ENCODE assay signal across 11 cellular contexts in genomic region chr1:40662864-40663263, GRCh38. TPM values are rescaled to one million over a fixed set of nuclear protein-coding genes. Genes with fewer than 3 reads are reported as not detected.
DNase-seq lines count a peak whose midpoint lies in the region; ATAC-seq and TF ChIP-seq lines count a peak whose summit lies in the region.
"Had no signal": no experiment of that assay in that cellular context is flagged by ENCODE, and none has a peak within 500 bp of the region (broad histone marks: within the 10 kb centered on the region; RNA-seq: fewer than 3 reads in every experiment).

No MANE protein-coding gene starts in this region.

- H4K91ac ChIP-seq in IMR-90 (ENCODE audit: insufficient read depth, low read depth, low read length) = no peak overlapping the region

- H4K8ac ChIP-seq in IMR-90 (ENCODE audit: low read depth in 2 of 2, low read length in 2 of 2) = no peak overlapping the region

- peaks cover 3% of the 10 kb centered on the region; the same call in 1 of the 2 replicates for H3K9me3 ChIP-seq in IMR-90 (ENCODE audit: control insufficient read depth, insufficient read depth, low read length)
- no peaks in the 10 kb centered on the region for H3K9me3 ChIP-seq in HAP-1

- H3K4me1 ChIP-seq in IMR-90 (ENCODE audit: control insufficient read depth, insufficient read depth, low read length) (no peaks in the 10 kb centered on the region; the same call in 1 of the 2 replicates), HAP-1 (peaks cover 3% of the 10 kb centered on the region; the same call in 1 of the 2 replicates)

- H4K5ac ChIP-seq in IMR-90 (ENCODE audit: low read depth, low read length) = no peak overlapping the region

- POLR2A ChIA-PET in IMR-90 (lab: Charles Lee; ENCODE audit: unreplicated experiment) = no interaction called here

- DNase-seq in EL (peak; percentile 47), IMR-90 (peak; percentile 5), NCI-H1436 (lab: John Stamatoyannopoulos, UW) (no peak), Right ventricle myocardium superior (no peak), HAP-1 (ENCODE audit: low spot score in 2 of 2) (no peak)
- peak; percentile 40 for DNase-seq in activated naive CD8-positive, alpha-beta T cell treated with anti-CD3 and anti-CD28 coated beads for 36 hours
- DNase-seq: HFFc6, NCI-H146 had no signal

- TF ChIP-seq POLR2A in IMR-90 (IDR thresholded peaks at IDR 0.05; ENCODE audit: low read depth, low read length) = no peak

- H3K79me1 ChIP-seq in IMR-90 (ENCODE audit: low read depth in 1 of 2, low read length in 2 of 2) = no peaks in the 10 kb centered on the region

- H2BK20ac ChIP-seq in IMR-90 (ENCODE audit: low read depth, low read length) = no peak overlapping the region

- TF ChIP-seq RAD21 in IMR-90 (IDR thresholded peaks at IDR 0.05; ENCODE audit: low read length) = no peak

- H3K27me3 ChIP-seq in IMR-90 (ENCODE audit: control insufficient read depth, insufficient read depth, low read length) (peaks cover 39% of the 10 kb centered on the region), HAP-1 (ENCODE audit: low read depth) (no peaks in the 10 kb centered on the region)

- ATAC-seq in IMR-90 (ENCODE audit: low read depth) (no peak), HG03108 (IDR thresholded peaks at IDR 0.05; ENCODE audit: unreplicated experiment) (no peak), Right ventricle myocardium superior (ENCODE audit: poor library complexity) (no peak)

- no peak overlapping the region for H3K4ac ChIP-seq in IMR-90 (ENCODE audit: low read depth, low read length)

- TF ChIP-seq CTCF in IMR-90 (conservative IDR thresholded peaks at IDR 0.05; ENCODE audit: low read depth, low read length) = no peak
- no peak for TF ChIP-seq CTCF in nephron (IDR thresholded peaks at IDR 0.05; ENCODE audit: unreplicated experiment in 3 of 3)

- H3K56ac ChIP-seq in IMR-90 (ENCODE audit: extremely low read depth, insufficient read depth, low read length) = no peak overlapping the region

- H3K27ac Mint-ChIP-seq in activated naive CD8-positive, alpha-beta T cell treated with anti-CD3 and anti-CD28 coated beads for 36 hours = no peak overlapping the region
- H3K27ac Mint-ChIP-seq in nephron = peak overlapping the region in 1 of 3 experiments; percentile 1
- H3K27ac Mint-ChIP-seq: HFFc6 had no signal

- no peaks in the 10 kb centered on the region for H4K20me1 ChIP-seq in IMR-90 (ENCODE audit: insufficient read depth, low read length)

- no peak overlapping the region for H3K14ac ChIP-seq in IMR-90 (replicated peaks; ENCODE audit: low read depth, low read length)

- no peak overlapping the region for H2AFZ ChIP-seq in IMR-90 (replicated peaks; ENCODE audit: low read length, poor library complexity)

- H3K36me3 ChIP-seq in IMR-90 (ENCODE audit: control insufficient read depth, insufficient read depth, low read length) (no peaks in the 10 kb centered on the region), HAP-1 (replicated peaks) (no peaks in the 10 kb centered on the region)

- H3K18ac ChIP-seq in IMR-90 (ENCODE audit: low read depth, low read length) = no peak overlapping the region

- intact Hi-C loops in IMR-90 (cut with micrococcal nuclease) = loop anchor here (10.0 kb wide), 1 partner anchor 128 kb away; the partner anchor contains the start of gene ZNF684
- intact Hi-C loops in Right ventricle myocardium superior (cut with DNase I) = no loop called here

- no peak overlapping the region for H2AK9ac ChIP-seq in IMR-90 (replicated peaks; ENCODE audit: low read depth, low read length, poor library complexity)

- peaks cover 18% of the 10 kb centered on the region for H3K4me1 Mint-ChIP-seq in activated naive CD8-positive, alpha-beta T cell treated with anti-CD3 and anti-CD28 coated beads for 36 hours
- H3K4me1 Mint-ChIP-seq in nephron = peaks cover 13% of the 10 kb centered on the region

- H2BK15ac ChIP-seq in IMR-90 (ENCODE audit: low read depth, low read length) = no peak overlapping the region

- no peak overlapping the region for H2BK120ac ChIP-seq in IMR-90 (ENCODE audit: low read depth, low read length)

- no peak overlapping the region for H3K4me3 Mint-ChIP-seq in activated naive CD8-positive, alpha-beta T cell treated with anti-CD3 and anti-CD28 coated beads for 36 hours
- peak overlapping the region; percentile 33 to 68 (median 60) for H3K4me3 Mint-ChIP-seq in nephron
- H3K4me3 Mint-ChIP-seq: HFFc6 had no signal

- H3K4me3 ChIP-seq in IMR-90 (ENCODE audit: insufficient read depth, low read depth, low read length) (no peak overlapping the region), HAP-1 (no peak overlapping the region)

- no CpG with 5 or more reads among the region's 4 CpGs for WGBS in IMR-90 (ENCODE audit: extremely low coverage in 2 of 2, insufficient read length in 1 of 2), 2 experiments

- CTCF ChIA-PET in IMR-90 (lab: Yijun Ruan, JAX) = no interaction called here

- no TSS peak for BruUV-seq in IMR-90 (replicated peaks; lab: Mats Ljungman, UMichigan)

- H3K36me3 Mint-ChIP-seq in activated naive CD8-positive, alpha-beta T cell treated with anti-CD3 and anti-CD28 coated beads for 36 hours = no peaks in the 10 kb centered on the region
- no peaks in the 10 kb centered on the region for H3K36me3 Mint-ChIP-seq in nephron (ENCODE audit: low read depth)

- H3K23ac ChIP-seq in IMR-90 (ENCODE audit: low read depth, low read length) = no peak overlapping the region

- H2BK5ac ChIP-seq in IMR-90 (ENCODE audit: low read depth, low read length, poor library complexity, severe bottlenecking) = no peak overlapping the region

- no peak overlapping the region for H3K4me2 ChIP-seq in IMR-90 (ENCODE audit: low read depth, low read length)

- no peak overlapping the region for H2AK5ac ChIP-seq in IMR-90 (ENCODE audit: low read depth, low read length)

- no peaks in the 10 kb centered on the region for H3K9me3 Mint-ChIP-seq in activated naive CD8-positive, alpha-beta T cell treated with anti-CD3 and anti-CD28 coated beads for 36 hours
- H3K9me3 Mint-ChIP-seq in nephron = no peaks in the 10 kb centered on the region
- H3K9me3 Mint-ChIP-seq: HFFc6 had no signal

- H3K9ac ChIP-seq in IMR-90 (ENCODE audit: low read depth, low read length) = no peak overlapping the region

- H3K27me3 Mint-ChIP-seq in activated naive CD8-positive, alpha-beta T cell treated with anti-CD3 and anti-CD28 coated beads for 36 hours = peaks cover 6% of the 10 kb centered on the region
- peaks cover 18% of the 10 kb centered on the region for H3K27me3 Mint-ChIP-seq in nephron (ENCODE audit: low read depth)

- H3K27ac ChIP-seq in IMR-90 (ENCODE audit: insufficient read depth, low read length) = no peak overlapping the region
- H3K27ac ChIP-seq: VCaP had no signal

- in situ Hi-C loops in IMR-90 (cut with MboI; ENCODE audit: low sequenced_read_pairs) = no loop called here
- in situ Hi-C loops in HAP-1 (cut with MboI; ENCODE audit: low sequenced_read_pairs) = no loop called here

- dilution Hi-C loops in IMR-90 (cut with HindIII; ENCODE audit: low sequenced_read_pairs, unreplicated experiment) = no loop called here

- H3K9me1 ChIP-seq in IMR-90 (ENCODE audit: insufficient read depth, low read length) = no peaks in the 10 kb centered on the region; the same call in 1 of the 2 replicates

TF ChIP-seq in IMR-90, 13 proteins besides CTCF, POLR2A, EP300 and RAD21:
- no peak for TF ChIP-seq BHLHE40 (IDR thresholded peaks at IDR 0.05; ENCODE audit: low read depth, low read length)
- no peak for TF ChIP-seq FOS (IDR thresholded peaks at IDR 0.05; ENCODE audit: low read depth, low read length)
- no peak for TF ChIP-seq MXI1 (IDR thresholded peaks at IDR 0.05; ENCODE audit: borderline replicate concordance, low read depth, low read length)
- TF ChIP-seq MAZ (IDR thresholded peaks at IDR 0.05; ENCODE audit: borderline replicate concordance, low read depth, low read length) = no peak
- no peak for TF ChIP-seq RCOR1 (IDR thresholded peaks at IDR 0.05; ENCODE audit: insufficient replicate concordance, low read length)
- no peak for TF ChIP-seq SMC3 (IDR thresholded peaks at IDR 0.05; ENCODE audit: low read depth, low read length)
- TF ChIP-seq CHD1 (IDR thresholded peaks at IDR 0.05; ENCODE audit: low read depth, low read length) = no peak
- no peak for TF ChIP-seq RFX5 (IDR thresholded peaks at IDR 0.05; ENCODE audit: low read depth, low read length)

RNA-seq across cellular contexts. Expression of gene RIMS3, which starts 2.6 kb away (rescaled TPM):
- total RNA-seq in IMR-90 (2012; rRNA removed) (0.28 and 0.36 TPM in 2 replicates), Right ventricle myocardium superior (0.81 TPM)
- 0.10 and 0.22 TPM in 2 replicates for polyA plus RNA-seq in IMR-90 (2012; rRNA removed)
- polyA plus RNA-seq in IMR-90 (2012; cell fraction: cytosol; rRNA removed) = 0.04 and 0.22 TPM in 2 replicates
- polyA plus RNA-seq in IMR-90 (2012; cell fraction: nucleus; rRNA removed; ENCODE audit: low replicate concordance) = 0.38 and 0.40 TPM in 2 replicates
- 1 to 10 TPM; 1.1 to 1.9 TPM for total RNA-seq in activated naive CD8-positive, alpha-beta T cell treated with anti-CD3 and anti-CD28 coated beads for 36 hours

RNA-seq across cellular contexts. Expression of gene NFYC, which starts 28.6 kb away (rescaled TPM):
- total RNA-seq in IMR-90 (2012; rRNA removed) = 43.3 and 45.2 TPM in 2 replicates
- 62.2 and 74.6 TPM in 2 replicates for polyA plus RNA-seq in IMR-90 (2012; rRNA removed)
- polyA plus RNA-seq in IMR-90 (2012; cell fraction: cytosol; rRNA removed) = 20.1 and 65.4 TPM in 2 replicates
- 92.4 and 108 TPM in 2 replicates for polyA plus RNA-seq in IMR-90 (2012; cell fraction: nucleus; rRNA removed; ENCODE audit: low replicate concordance)
- 10 to 100 TPM; 58.2 to 59.0 TPM for total RNA-seq in activated naive CD8-positive, alpha-beta T cell treated with anti-CD3 and anti-CD28 coated beads for 36 hours
- total RNA-seq in Right ventricle myocardium superior = 65.9 TPM

Comparison
In these comparisons a context has a peak if more than half of its experiments do, and no peak if none do; other contexts are left out.
1. DNase-seq: peak in EL (single experiment), IMR-90 (single experiment) and activated naive CD8-positive, alpha-beta T cell treated with anti-CD3 and anti-CD28 coated beads for 36 hours (single experiment); none in NCI-H1436 (single experiment), Right ventricle myocardium superior (single experiment) and HAP-1 (0 of 2).